In the genomic region with DNA sequence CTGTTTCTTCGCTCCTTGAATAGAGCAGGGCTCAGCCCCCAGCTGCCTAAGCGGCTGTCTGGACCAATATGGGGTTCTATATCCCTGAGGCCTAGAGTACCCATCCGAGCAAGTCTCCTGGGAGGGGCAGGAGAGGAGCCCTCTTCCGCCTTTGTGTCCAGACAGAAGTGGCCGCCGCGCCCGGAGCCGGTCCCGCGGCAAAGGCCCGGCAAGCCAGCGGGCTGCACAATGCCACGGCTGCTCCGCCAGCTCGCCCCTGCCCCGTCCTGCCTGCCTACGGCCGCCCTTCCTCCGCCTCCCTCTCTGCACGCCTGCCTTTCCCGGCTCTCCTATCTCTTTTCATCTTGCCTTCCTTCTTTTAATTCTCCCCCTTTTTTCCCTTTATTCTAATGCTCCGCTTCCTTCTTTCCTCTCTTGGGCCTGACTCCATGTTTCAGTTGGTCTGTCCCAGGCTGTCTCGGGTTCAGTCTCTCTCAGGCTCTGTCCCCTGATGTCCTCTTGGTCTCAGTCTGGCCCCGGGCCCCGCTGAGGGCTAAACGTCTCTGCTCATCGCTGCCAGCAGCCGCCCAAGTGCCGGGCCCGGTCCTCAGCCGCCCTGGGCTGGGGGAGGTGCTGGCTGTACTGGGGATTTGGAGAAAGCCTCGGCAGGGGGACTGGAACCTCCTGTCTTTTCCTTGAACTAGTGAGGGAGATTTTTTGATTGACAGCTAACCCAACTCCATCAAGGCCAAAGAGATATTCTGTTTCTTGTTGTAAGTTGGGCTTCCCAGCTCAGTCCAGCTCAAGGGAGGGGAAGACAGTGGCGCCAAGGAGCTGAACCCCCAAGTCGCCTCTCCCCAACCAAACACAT, we compare ENCODE assay signal across 16 cellular contexts. TPM values are rescaled to one million over a fixed set of nuclear protein-coding genes. Genes with fewer than 3 reads are reported as not detected.
DNase-seq lines count a peak whose midpoint lies in the region; ATAC-seq, FAIRE-seq and TF ChIP-seq lines count a peak whose summit lies in the region.
"Had no signal": no experiment of that assay in that cellular context is flagged by ENCODE, and none has a peak within 500 bp of the region (broad histone marks: within the 10 kb centered on the region; RNA-seq: fewer than 3 reads in every experiment).

No MANE protein-coding gene starts in this region.

- H3K36me3 ChIP-seq in WERI-Rb-1: peaks cover 2% of the 10 kb centered on the region
- peaks cover 0 to 2% of the 10 kb centered on the region in 2 experiments for H3K36me3 ChIP-seq in keratinocyte (ENCODE audit: control insufficient read depth in 2 of 2, extremely low read depth in 1 of 2, insufficient read depth in 2 of 2, low read length in 2 of 2)
- H3K36me3 ChIP-seq in skeletal muscle satellite cell (ENCODE audit: insufficient read depth, low read length): peaks cover 3% of the 10 kb centered on the region
- H3K36me3 ChIP-seq: adrenal gland had no signal

- peak; percentile 83 for DNase-seq in WERI-Rb-1
- DNase-seq in keratinocyte (ENCODE audit: low read depth, low spot score): no peak
- DNase-seq in stimulated activated CD4-positive, alpha-beta T cell treated with anti-CD3 and anti-CD28 coated beads, Interleukin-2, amount 100 ng/mL, for 48 hours: no peak
- DNase-seq: activated CD8-positive, alpha-beta memory T cell treated with anti-CD3 and anti-CD28 coated beads, Interleukin-2, amount 50 U/mL, for 48 hours; adrenal gland; CD8-positive, alpha-beta memory T cell; NCI-H2171 treated with DMSO at 0.1 percent for 48 hours; stimulated activated CD4-positive, alpha-beta T cell treated with anti-CD3 and anti-CD28 coated beads, Interleukin-4, amount 100 ng/mL, for 4 hours had no signal

- H2AFZ ChIP-seq in keratinocyte (ENCODE audit: control insufficient read depth, low read length): no peak overlapping the region

- peaks cover 87% of the 10 kb centered on the region for H3K79me2 ChIP-seq in keratinocyte (ENCODE audit: control insufficient read depth, insufficient read depth, low read length)

- no peak for TF ChIP-seq CTCF in WERI-Rb-1 (IDR thresholded peaks at IDR 0.05; ENCODE audit: low read depth, low read length)
- TF ChIP-seq CTCF in keratinocyte (optimal IDR thresholded peaks at IDR 0.05 in 1 of 3, IDR thresholded peaks at IDR 0.05 in 1 of 3, conservative IDR thresholded peaks at IDR 0.05 in 1 of 3; ENCODE audit: extremely low read depth in 1 of 3, insufficient read depth in 2 of 3, low read length in 3 of 3): no peak

- H3K9me3 ChIP-seq in WERI-Rb-1 (ENCODE audit: severe bottlenecking) (no peaks in the 10 kb centered on the region), keratinocyte (ENCODE audit: control insufficient read depth, low read depth, low read length) (no peaks in the 10 kb centered on the region), skeletal muscle satellite cell (replicated peaks; ENCODE audit: low read length) (no peaks in the 10 kb centered on the region)
- H3K9me3 ChIP-seq: adrenal gland had no signal

- peak; percentile 11 for FAIRE-seq in G401.6 (lab: Jason Lieb, UNC)
- no peak for FAIRE-seq in keratinocyte (lab: Jason Lieb, UNC)
- FAIRE-seq: H54 had no signal

- H3K9me1 ChIP-seq in keratinocyte (ENCODE audit: control insufficient read depth, extremely low read depth, insufficient read depth, low read length): no peaks in the 10 kb centered on the region

- ATAC-seq in GM21390 (IDR thresholded peaks at IDR 0.05; ENCODE audit: unreplicated experiment) (no peak), HG03469 (IDR thresholded peaks at IDR 0.05; ENCODE audit: unreplicated experiment) (no peak)
- ATAC-seq: esophagus mucosa, WTC11 had no signal

- peak overlapping the region; percentile 95 for H3K27ac ChIP-seq in WERI-Rb-1
- peak overlapping the region; percentile 95 for H3K27ac ChIP-seq in keratinocyte (ENCODE audit: control insufficient read depth, insufficient read depth, low read length)

- dilution Hi-C loops in keratinocyte (cut with MboI; ENCODE audit: extremely low pct_ligation_motif_present, low sequenced_read_pairs): no loop called here

- H3K4me1 ChIP-seq in keratinocyte (ENCODE audit: control insufficient read depth, extremely low read depth, insufficient read depth, low read length): peaks cover 34% of the 10 kb centered on the region
- peaks cover 53% of the 10 kb centered on the region for H3K4me1 ChIP-seq in skeletal muscle satellite cell (ENCODE audit: control insufficient read depth, insufficient read depth, low read length)

- H3K27me3 ChIP-seq in WERI-Rb-1 (ENCODE audit: insufficient read depth, low read depth, severe bottlenecking): no peaks in the 10 kb centered on the region
- H3K27me3 ChIP-seq in keratinocyte (ENCODE audit: control insufficient read depth, extremely low read depth, insufficient read depth, low read length): no peaks in the 10 kb centered on the region
- no peaks in the 10 kb centered on the region for H3K27me3 ChIP-seq in skeletal muscle satellite cell (ENCODE audit: control insufficient read depth, insufficient read depth, low read length)

- H3K4me3 ChIP-seq in WERI-Rb-1 (ENCODE audit: low read depth, low read length) (peak overlapping the region; percentile 86), keratinocyte (ENCODE audit: control insufficient read depth in 2 of 3, extremely low read depth in 1 of 3, insufficient read depth in 2 of 3, low read depth in 1 of 3, low read length in 3 of 3) (peak overlapping the region; percentile 45 to 89 (median 51)), skeletal muscle satellite cell (ENCODE audit: low read length) (peak overlapping the region; percentile 85)
- H3K4me3 ChIP-seq: adrenal gland had no signal

- no peaks in the 10 kb centered on the region for H4K20me1 ChIP-seq in keratinocyte (ENCODE audit: control insufficient read depth, extremely low read depth, insufficient read depth, low read length)

- H3K9ac ChIP-seq in keratinocyte (ENCODE audit: control insufficient read depth, extremely low read depth, insufficient read depth, low read length): peak overlapping the region; percentile 97
- peak overlapping the region; percentile 99 for H3K9ac ChIP-seq in skeletal muscle satellite cell (ENCODE audit: low read depth, low read length)

- H3K4me2 ChIP-seq in keratinocyte (ENCODE audit: control insufficient read depth, extremely low read depth, insufficient read depth, low read depth, low read length): peak overlapping the region; percentile 98
- peak overlapping the region; percentile 100 for H3K4me2 ChIP-seq in skeletal muscle satellite cell (ENCODE audit: low read length)

RNA-seq across cellular contexts. Expression of a gene that starts 2.4 kb away (rescaled TPM):
- polyA plus RNA-seq in keratinocyte: 1.1 to 3.3 TPM (median 1.8 TPM) in 3 replicates
- polyA plus RNA-seq in keratinocyte (2011; ENCODE audit: low read depth): 2.9 TPM
- 2.4 and 2.9 TPM in 2 replicates for polyA plus RNA-seq in keratinocyte (2011; cell fraction: cytosol; rRNA removed)
- polyA plus RNA-seq in keratinocyte (2011; cell fraction: nucleus; rRNA removed): 3.1 and 3.7 TPM in 2 replicates
- 3.5 and 4.4 TPM in 2 replicates for polyA plus RNA-seq in keratinocyte (2012; ENCODE audit: low replicate concordance)
- 0.23 to 1.4 TPM (median 0.90 TPM) in 3 replicates for polyA minus RNA-seq in keratinocyte
- polyA minus RNA-seq in keratinocyte (2011; cell fraction: cytosol; rRNA and poly(A)+ RNA removed): 2.1 TPM
- polyA minus RNA-seq in keratinocyte (2011; cell fraction: nucleus; rRNA and poly(A)+ RNA removed): 1.2 and 1.4 TPM in 2 replicates
- 4.1 and 7.6 TPM in 2 replicates for total RNA-seq in skeletal muscle satellite cell (2012; rRNA removed)
- total RNA-seq: CD8-positive, alpha-beta memory T cell; WTC11 had no signal
- polyA plus RNA-seq: CD8-positive, alpha-beta memory T cell had no signal

RNA-seq across cellular contexts. Expression of a gene that starts 11.2 kb away (rescaled TPM):
- 1.8 to 3.8 TPM (median 2.0 TPM) in 3 replicates for polyA plus RNA-seq in keratinocyte
- polyA plus RNA-seq in keratinocyte (2011; ENCODE audit: low read depth): 2.1 TPM
- polyA plus RNA-seq in keratinocyte (2011; cell fraction: cytosol; rRNA removed): 3.3 TPM in 2 replicates
- polyA plus RNA-seq in keratinocyte (2011; cell fraction: nucleus; rRNA removed): 4.2 and 4.7 TPM in 2 replicates
- 2.0 and 3.3 TPM in 2 replicates for polyA plus RNA-seq in keratinocyte (2012; ENCODE audit: low replicate concordance)
- 1.3 to 2.3 TPM (median 1.5 TPM) in 3 replicates for polyA minus RNA-seq in keratinocyte
- 2.1 TPM for polyA minus RNA-seq in keratinocyte (2011; cell fraction: cytosol; rRNA and poly(A)+ RNA removed)
- 1.4 and 1.6 TPM in 2 replicates for polyA minus RNA-seq in keratinocyte (2011; cell fraction: nucleus; rRNA and poly(A)+ RNA removed)
- total RNA-seq in skeletal muscle satellite cell (2012; rRNA removed): 3.1 and 4.8 TPM in 2 replicates
- total RNA-seq: CD8-positive, alpha-beta memory T cell; WTC11 had no signal
- polyA plus RNA-seq: CD8-positive, alpha-beta memory T cell had no signal

RNA-seq across cellular contexts. Expression of a gene that starts 12.6 kb away (rescaled TPM):
- polyA plus RNA-seq in keratinocyte: 7.3 to 33.1 TPM (median 14.1 TPM) in 3 replicates
- polyA plus RNA-seq in keratinocyte (2011; ENCODE audit: low read depth): 19.6 TPM
- polyA plus RNA-seq in keratinocyte (2011; cell fraction: cytosol; rRNA removed): 24.3 and 25.3 TPM in 2 replicates
- 11.5 and 14.8 TPM in 2 replicates for polyA plus RNA-seq in keratinocyte (2011; cell fraction: nucleus; rRNA removed)
- 26.1 and 26.3 TPM in 2 replicates for polyA plus RNA-seq in keratinocyte (2012; ENCODE audit: low replicate concordance)
- 5.1 to 26.1 TPM (median 7.3 TPM) in 3 replicates for polyA minus RNA-seq in keratinocyte
- polyA minus RNA-seq in keratinocyte (2011; cell fraction: cytosol; rRNA and poly(A)+ RNA removed): 21.1 TPM
- polyA minus RNA-seq in keratinocyte (2011; cell fraction: nucleus; rRNA and poly(A)+ RNA removed): 4.0 and 6.6 TPM in 2 replicates
- total RNA-seq in skeletal muscle satellite cell (2012; rRNA removed): 1.8 and 3.7 TPM in 2 replicates
- total RNA-seq: CD8-positive, alpha-beta memory T cell; MCF 10A; WTC11 had no signal
- polyA plus RNA-seq: CD8-positive, alpha-beta memory T cell had no signal

RNA-seq across cellular contexts. Expression of a gene that starts 22.8 kb away (rescaled TPM):
- polyA plus RNA-seq in keratinocyte: 2.5 to 4.0 TPM (median 2.9 TPM) in 3 replicates
- 3.5 TPM for polyA plus RNA-seq in keratinocyte (2011; ENCODE audit: low read depth)
- polyA plus RNA-seq in keratinocyte (2011; cell fraction: cytosol; rRNA removed): 2.4 and 2.8 TPM in 2 replicates
- polyA plus RNA-seq in keratinocyte (2011; cell fraction: nucleus; rRNA removed): 7.6 and 8.3 TPM in 2 replicates
- 1.2 and 3.3 TPM in 2 replicates for polyA plus RNA-seq in keratinocyte (2012; ENCODE audit: low replicate concordance)
- polyA minus RNA-seq in keratinocyte: 0.22 to 0.92 TPM (median 0.56 TPM) in 3 replicates
- polyA minus RNA-seq in keratinocyte (2011; cell fraction: cytosol; rRNA and poly(A)+ RNA removed): 0.96 TPM
- polyA minus RNA-seq in keratinocyte (2011; cell fraction: nucleus; rRNA and poly(A)+ RNA removed): 0.53 and 0.85 TPM in 2 replicates
- 0.22 and 0.25 TPM in 2 replicates for total RNA-seq in skeletal muscle satellite cell (2012; rRNA removed)
- total RNA-seq: adrenal gland; CD8-positive, alpha-beta memory T cell; esophagus mucosa; WTC11 had no signal
- polyA plus RNA-seq: adrenal gland; CD8-positive, alpha-beta memory T cell had no signal

RNA-seq across cellular contexts. Expression of a gene that starts 24.6 kb away (rescaled TPM):
- 1.2 to 2.4 TPM (median 1.6 TPM) in 3 replicates for polyA plus RNA-seq in keratinocyte
- polyA plus RNA-seq in keratinocyte (2011; ENCODE audit: low read depth): 1.1 TPM
- polyA plus RNA-seq in keratinocyte (2011; cell fraction: cytosol; rRNA removed): 0.92 and 1.9 TPM in 2 replicates
- polyA plus RNA-seq in keratinocyte (2011; cell fraction: nucleus; rRNA removed): 3.5 and 5.5 TPM in 2 replicates
- 5.1 and 6.3 TPM in 2 replicates for polyA plus RNA-seq in keratinocyte (2012; ENCODE audit: low replicate concordance)
- 1.2 to 2.3 TPM (median 1.3 TPM) in 3 replicates for polyA minus RNA-seq in keratinocyte
- polyA minus RNA-seq in keratinocyte (2011; cell fraction: cytosol; rRNA and poly(A)+ RNA removed): 2.3 TPM
- polyA minus RNA-seq in keratinocyte (2011; cell fraction: nucleus; rRNA and poly(A)+ RNA removed): 1.6 and 2.2 TPM in 2 replicates
- under 0.01 and 0.22 TPM in 2 replicates for total RNA-seq in skeletal muscle satellite cell (2012; rRNA removed)
- total RNA-seq: adrenal gland; CD8-positive, alpha-beta memory T cell; WTC11 had no signal
- polyA plus RNA-seq: adrenal gland; CD8-positive, alpha-beta memory T cell had no signal
